ENCODE assay signal across 27 cellular contexts in genomic region chr2:147019296-147019695, GRCh38.
"Had no signal": no experiment of that assay in that cellular context is flagged by ENCODE, and none has a peak within 500 bp of the region (broad histone marks: within the 10 kb centered on the region; RNA-seq: fewer than 3 reads in every experiment).

No MANE protein-coding gene starts in this region.

- H3K36me3 Mint-ChIP-seq: stimulated activated effector memory CD8-positive, alpha-beta T cell treated with anti-CD3 and anti-CD28 coated beads, Interleukin-12 subunit alpha, Interleukin-12 subunit beta, amount 100 ng/mL, for 72 hours; stimulated activated naive B cell treated with anti-CD40 and anti-IgM and Interleukin-4, amounts not matched to agents 10 μg/mL and 1 μg/mL and 100 μg/mL, for 72 hours had no signal

- H3K27me3 Mint-ChIP-seq: progenitor cell of endocrine pancreas; stimulated activated naive B cell treated with anti-CD40 and anti-IgM and Interleukin-4, amounts not matched to agents 10 μg/mL and 1 μg/mL and 100 μg/mL, for 72 hours had no signal

- ATAC-seq: natural killer cell treated with Interleukin-12 subunit alpha and Interleukin-12 subunit beta and Interleukin-15 and Interleukin-18, amount 100 ng/mL, for 72 hours; pancreas; psoas muscle; right cardiac atrium; right lobe of liver; stimulated activated effector memory CD8-positive, alpha-beta T cell treated with anti-CD3 and anti-CD28 coated beads, Interleukin-12 subunit alpha, Interleukin-12 subunit beta, amount 100 ng/mL, for 72 hours; stimulated activated naive B cell treated with anti-CD40 and anti-IgM and Interleukin-4, amounts not matched to agents 10 μg/mL and 1 μg/mL and 100 μg/mL, for 72 hours had no signal

- H3K27ac Mint-ChIP-seq: natural killer cell treated with Interleukin-12 subunit alpha and Interleukin-12 subunit beta and Interleukin-15 and Interleukin-18, amount 100 ng/mL, for 72 hours; nephron progenitor cell; progenitor cell of endocrine pancreas; stimulated activated effector memory CD8-positive, alpha-beta T cell treated with anti-CD3 and anti-CD28 coated beads, Interleukin-12 subunit alpha, Interleukin-12 subunit beta, amount 100 ng/mL, for 72 hours; stimulated activated naive B cell treated with anti-CD40 and anti-IgM and Interleukin-4, amounts not matched to agents 10 μg/mL and 1 μg/mL and 100 μg/mL, for 72 hours; stimulated activated naive CD8-positive, alpha-beta T cell treated with anti-CD3 and anti-CD28 coated beads, Interleukin-15, Interleukin-2, amounts not matched to agents 100 ng/mL and 50 ng/mL, for 24 hours had no signal

- H3K27me3 ChIP-seq: neutrophil, pancreas, right lobe of liver, sigmoid colon, stomach, thyroid gland, tibial nerve, upper lobe of left lung, vagina had no signal

- H3K4me1 Mint-ChIP-seq: stimulated activated effector memory CD8-positive, alpha-beta T cell treated with anti-CD3 and anti-CD28 coated beads, Interleukin-12 subunit alpha, Interleukin-12 subunit beta, amount 100 ng/mL, for 72 hours; stimulated activated naive B cell treated with anti-CD40 and anti-IgM and Interleukin-4, amounts not matched to agents 10 μg/mL and 1 μg/mL and 100 μg/mL, for 72 hours had no signal

- H3K4me3 Mint-ChIP-seq: natural killer cell treated with Interleukin-12 subunit alpha and Interleukin-12 subunit beta and Interleukin-15 and Interleukin-18, amount 100 ng/mL, for 72 hours; nephron progenitor cell; neural crest cell; stimulated activated effector memory CD8-positive, alpha-beta T cell treated with anti-CD3 and anti-CD28 coated beads, Interleukin-12 subunit alpha, Interleukin-12 subunit beta, amount 100 ng/mL, for 72 hours; stimulated activated naive B cell treated with anti-CD40 and anti-IgM and Interleukin-4, amounts not matched to agents 10 μg/mL and 1 μg/mL and 100 μg/mL, for 72 hours; stimulated activated naive CD8-positive, alpha-beta T cell treated with anti-CD3 and anti-CD28 coated beads, Interleukin-15, Interleukin-2, amounts not matched to agents 100 ng/mL and 50 ng/mL, for 24 hours had no signal

- H3K4me3 ChIP-seq: pancreas, psoas muscle, right lobe of liver, sigmoid colon, stomach, thoracic aorta, thyroid gland, tibial nerve, upper lobe of left lung, vagina had no signal

- H3K9me3 ChIP-seq: neutrophil, pancreas, psoas muscle, right lobe of liver, thyroid gland, vagina had no signal

- H3K27ac ChIP-seq: neutrophil, pancreas, psoas muscle, right lobe of liver, sigmoid colon, stomach, thoracic aorta, thyroid gland, tibial nerve, upper lobe of left lung, vagina had no signal

- DNase-seq: nephron progenitor cell; nucleus accumbens; pancreas; psoas muscle; right cardiac atrium; right lobe of liver; sigmoid colon; small intestine; stimulated activated CD4-positive, alpha-beta T cell treated with anti-CD3 and anti-CD28 coated beads, Interleukin-15, amount 100 ng/mL, for 24 hours; stimulated activated CD4-positive, alpha-beta T cell treated with anti-CD3 and anti-CD28 coated beads, Interleukin-2, amount 100 ng/mL, for 24 hours; stimulated activated CD4-positive, alpha-beta T cell treated with anti-CD3 and anti-CD28 coated beads, Interleukin-2, amount 100 ng/mL, for 48 hours; stimulated activated CD4-positive, alpha-beta T cell treated with anti-CD3 and anti-CD28 coated beads, Interleukin-4, amount 100 ng/mL, for 24 hours; stimulated activated naive B cell treated with anti-CD40 and anti-IgM and Interleukin-4, amounts not matched to agents 10 μg/mL and 1 μg/mL and 100 μg/mL, for 72 hours; stimulated activated naive CD4-positive, alpha-beta T cell treated with Interleukin-2 at 50 U/mL for 16 hours; stomach; thyroid gland; trophoblast cell; upper lobe of left lung had no signal

- H3K4me1 ChIP-seq: pancreas, psoas muscle, right lobe of liver, sigmoid colon, stomach, thyroid gland, tibial nerve, upper lobe of left lung, vagina had no signal

- H3K36me3 ChIP-seq: neutrophil, pancreas, right lobe of liver, sigmoid colon, stomach, thoracic aorta, thyroid gland, tibial nerve, upper lobe of left lung, vagina had no signal
